Comparison of ENCODE assay signal across 2 cellular contexts in the genomic region with DNA sequence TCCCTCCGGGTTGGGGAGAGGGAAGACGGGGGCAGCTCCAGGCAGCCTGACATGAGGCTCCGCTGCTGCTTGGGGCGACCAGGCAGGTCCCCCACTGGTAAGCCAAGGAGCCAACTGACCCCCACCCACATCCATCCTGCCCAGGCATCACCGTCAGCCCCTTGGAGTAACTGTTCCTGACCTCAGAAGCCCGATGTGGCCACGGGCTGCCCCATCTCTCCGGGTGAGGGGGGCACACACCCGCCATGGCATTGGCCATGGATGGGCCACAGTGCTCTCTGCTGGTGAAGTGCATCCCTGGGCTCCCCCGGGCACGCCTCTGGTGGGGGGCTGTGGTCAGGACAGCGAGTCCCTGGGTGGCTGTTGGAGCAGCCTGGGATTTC.
A peak's percentile ranks its signal among the peaks of the same experiment; 100 is the strongest.
TF ChIP-seq lines count a peak whose summit lies in the region.

No MANE protein-coding gene starts in this region.

TF ChIP-seq in GM23338, 12 proteins besides CTCF, POLR2A, EP300 and RAD21 (continued from another document and continues in another):
- TF ChIP-seq, protein P1, sequence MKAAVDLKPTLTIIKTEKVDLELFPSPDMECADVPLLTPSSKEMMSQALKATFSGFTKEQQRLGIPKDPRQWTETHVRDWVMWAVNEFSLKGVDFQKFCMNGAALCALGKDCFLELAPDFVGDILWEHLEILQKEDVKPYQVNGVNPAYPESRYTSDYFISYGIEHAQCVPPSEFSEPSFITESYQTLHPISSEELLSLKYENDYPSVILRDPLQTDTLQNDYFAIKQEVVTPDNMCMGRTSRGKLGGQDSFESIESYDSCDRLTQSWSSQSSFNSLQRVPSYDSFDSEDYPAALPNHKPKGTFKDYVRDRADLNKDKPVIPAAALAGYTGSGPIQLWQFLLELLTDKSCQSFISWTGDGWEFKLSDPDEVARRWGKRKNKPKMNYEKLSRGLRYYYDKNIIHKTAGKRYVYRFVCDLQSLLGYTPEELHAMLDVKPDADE (IDR thresholded peaks at IDR 0.05): no peak
- TF ChIP-seq EZH2 (IDR thresholded peaks at IDR 0.05; ENCODE audit: low read depth, unreplicated experiment): no peak
- TF ChIP-seq EZH2phosphoT487 (IDR thresholded peaks at IDR 0.05; ENCODE audit: unreplicated experiment): no peak
- TF ChIP-seq ZNF114 (CRISPR knock-in tag; IDR thresholded peaks at IDR 0.05): no peak
- TF ChIP-seq POLR2AphosphoS5 (IDR thresholded peaks at IDR 0.05; ENCODE audit: low read depth): no peak
- no peak for TF ChIP-seq STAT1 (IDR thresholded peaks at IDR 0.05; ENCODE audit: unreplicated experiment)
- TF ChIP-seq, protein P2, sequence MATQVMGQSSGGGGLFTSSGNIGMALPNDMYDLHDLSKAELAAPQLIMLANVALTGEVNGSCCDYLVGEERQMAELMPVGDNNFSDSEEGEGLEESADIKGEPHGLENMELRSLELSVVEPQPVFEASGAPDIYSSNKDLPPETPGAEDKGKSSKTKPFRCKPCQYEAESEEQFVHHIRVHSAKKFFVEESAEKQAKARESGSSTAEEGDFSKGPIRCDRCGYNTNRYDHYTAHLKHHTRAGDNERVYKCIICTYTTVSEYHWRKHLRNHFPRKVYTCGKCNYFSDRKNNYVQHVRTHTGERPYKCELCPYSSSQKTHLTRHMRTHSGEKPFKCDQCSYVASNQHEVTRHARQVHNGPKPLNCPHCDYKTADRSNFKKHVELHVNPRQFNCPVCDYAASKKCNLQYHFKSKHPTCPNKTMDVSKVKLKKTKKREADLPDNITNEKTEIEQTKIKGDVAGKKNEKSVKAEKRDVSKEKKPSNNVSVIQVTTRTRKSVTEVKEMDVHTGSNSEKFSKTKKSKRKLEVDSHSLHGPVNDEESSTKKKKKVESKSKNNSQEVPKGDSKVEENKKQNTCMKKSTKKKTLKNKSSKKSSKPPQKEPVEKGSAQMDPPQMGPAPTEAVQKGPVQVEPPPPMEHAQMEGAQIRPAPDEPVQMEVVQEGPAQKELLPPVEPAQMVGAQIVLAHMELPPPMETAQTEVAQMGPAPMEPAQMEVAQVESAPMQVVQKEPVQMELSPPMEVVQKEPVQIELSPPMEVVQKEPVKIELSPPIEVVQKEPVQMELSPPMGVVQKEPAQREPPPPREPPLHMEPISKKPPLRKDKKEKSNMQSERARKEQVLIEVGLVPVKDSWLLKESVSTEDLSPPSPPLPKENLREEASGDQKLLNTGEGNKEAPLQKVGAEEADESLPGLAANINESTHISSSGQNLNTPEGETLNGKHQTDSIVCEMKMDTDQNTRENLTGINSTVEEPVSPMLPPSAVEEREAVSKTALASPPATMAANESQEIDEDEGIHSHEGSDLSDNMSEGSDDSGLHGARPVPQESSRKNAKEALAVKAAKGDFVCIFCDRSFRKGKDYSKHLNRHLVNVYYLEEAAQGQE (IDR thresholded peaks at IDR 0.05; ENCODE audit: unreplicated experiment): no peak
- TF ChIP-seq NANOG (IDR thresholded peaks at IDR 0.05; ENCODE audit: borderline replicate concordance): no peak
- TF ChIP-seq, protein P3, sequence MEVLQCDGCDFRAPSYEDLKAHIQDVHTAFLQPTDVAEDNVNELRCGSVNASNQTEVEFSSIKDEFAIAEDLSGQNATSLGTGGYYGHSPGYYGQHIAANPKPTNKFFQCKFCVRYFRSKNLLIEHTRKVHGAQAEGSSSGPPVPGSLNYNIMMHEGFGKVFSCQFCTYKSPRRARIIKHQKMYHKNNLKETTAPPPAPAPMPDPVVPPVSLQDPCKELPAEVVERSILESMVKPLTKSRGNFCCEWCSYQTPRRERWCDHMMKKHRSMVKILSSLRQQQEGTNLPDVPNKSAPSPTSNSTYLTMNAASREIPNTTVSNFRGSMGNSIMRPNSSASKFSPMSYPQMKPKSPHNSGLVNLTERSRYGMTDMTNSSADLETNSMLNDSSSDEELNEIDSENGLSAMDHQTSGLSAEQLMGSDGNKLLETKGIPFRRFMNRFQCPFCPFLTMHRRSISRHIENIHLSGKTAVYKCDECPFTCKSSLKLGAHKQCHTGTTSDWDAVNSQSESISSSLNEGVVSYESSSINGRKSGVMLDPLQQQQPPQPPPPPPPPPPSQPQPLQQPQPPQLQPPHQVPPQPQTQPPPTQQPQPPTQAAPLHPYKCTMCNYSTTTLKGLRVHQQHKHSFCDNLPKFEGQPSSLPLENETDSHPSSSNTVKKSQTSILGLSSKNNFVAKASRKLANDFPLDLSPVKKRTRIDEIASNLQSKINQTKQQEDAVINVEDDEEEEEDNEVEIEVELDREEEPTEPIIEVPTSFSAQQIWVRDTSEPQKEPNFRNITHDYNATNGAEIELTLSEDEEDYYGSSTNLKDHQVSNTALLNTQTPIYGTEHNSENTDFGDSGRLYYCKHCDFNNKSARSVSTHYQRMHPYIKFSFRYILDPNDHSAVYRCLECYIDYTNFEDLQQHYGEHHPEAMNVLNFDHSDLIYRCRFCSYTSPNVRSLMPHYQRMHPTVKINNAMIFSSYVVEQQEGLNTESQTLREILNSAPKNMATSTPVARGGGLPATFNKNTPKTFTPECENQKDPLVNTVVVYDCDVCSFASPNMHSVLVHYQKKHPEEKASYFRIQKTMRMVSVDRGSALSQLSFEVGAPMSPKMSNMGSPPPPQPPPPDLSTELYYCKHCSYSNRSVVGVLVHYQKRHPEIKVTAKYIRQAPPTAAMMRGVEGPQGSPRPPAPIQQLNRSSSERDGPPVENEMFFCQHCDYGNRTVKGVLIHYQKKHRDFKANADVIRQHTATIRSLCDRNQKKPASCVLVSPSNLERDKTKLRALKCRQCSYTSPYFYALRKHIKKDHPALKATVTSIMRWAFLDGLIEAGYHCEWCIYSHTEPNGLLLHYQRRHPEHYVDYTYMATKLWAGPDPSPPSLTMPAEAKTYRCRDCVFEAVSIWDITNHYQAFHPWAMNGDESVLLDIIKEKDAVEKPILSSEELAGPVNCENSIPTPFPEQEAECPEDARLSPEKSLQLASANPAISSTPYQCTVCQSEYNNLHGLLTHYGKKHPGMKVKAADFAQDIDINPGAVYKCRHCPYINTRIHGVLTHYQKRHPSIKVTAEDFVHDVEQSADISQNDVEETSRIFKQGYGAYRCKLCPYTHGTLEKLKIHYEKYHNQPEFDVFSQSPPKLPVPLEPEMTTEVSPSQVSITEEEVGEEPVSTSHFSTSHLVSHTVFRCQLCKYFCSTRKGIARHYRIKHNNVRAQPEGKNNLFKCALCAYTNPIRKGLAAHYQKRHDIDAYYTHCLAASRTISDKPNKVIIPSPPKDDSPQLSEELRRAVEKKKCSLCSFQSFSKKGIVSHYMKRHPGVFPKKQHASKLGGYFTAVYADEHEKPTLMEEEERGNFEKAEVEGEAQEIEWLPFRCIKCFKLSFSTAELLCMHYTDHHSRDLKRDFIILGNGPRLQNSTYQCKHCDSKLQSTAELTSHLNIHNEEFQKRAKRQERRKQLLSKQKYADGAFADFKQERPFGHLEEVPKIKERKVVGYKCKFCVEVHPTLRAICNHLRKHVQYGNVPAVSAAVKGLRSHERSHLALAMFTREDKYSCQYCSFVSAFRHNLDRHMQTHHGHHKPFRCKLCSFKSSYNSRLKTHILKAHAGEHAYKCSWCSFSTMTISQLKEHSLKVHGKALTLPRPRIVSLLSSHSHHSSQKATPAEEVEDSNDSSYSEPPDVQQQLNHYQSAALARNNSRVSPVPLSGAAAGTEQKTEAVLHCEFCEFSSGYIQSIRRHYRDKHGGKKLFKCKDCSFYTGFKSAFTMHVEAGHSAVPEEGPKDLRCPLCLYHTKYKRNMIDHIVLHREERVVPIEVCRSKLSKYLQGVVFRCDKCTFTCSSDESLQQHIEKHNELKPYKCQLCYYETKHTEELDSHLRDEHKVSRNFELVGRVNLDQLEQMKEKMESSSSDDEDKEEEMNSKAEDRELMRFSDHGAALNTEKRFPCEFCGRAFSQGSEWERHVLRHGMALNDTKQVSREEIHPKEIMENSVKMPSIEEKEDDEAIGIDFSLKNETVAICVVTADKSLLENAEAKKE (CRISPR knock-in tag; IDR thresholded peaks at IDR 0.05): no peak
- no peak for TF ChIP-seq ZNF331 (CRISPR knock-in tag; IDR thresholded peaks at IDR 0.05; ENCODE audit: low read depth)

TF ChIP-seq in HepG2, 621 proteins besides CTCF, POLR2A, EP300 and RAD21 (continued from another document):
- TF ChIP-seq, protein P4, sequence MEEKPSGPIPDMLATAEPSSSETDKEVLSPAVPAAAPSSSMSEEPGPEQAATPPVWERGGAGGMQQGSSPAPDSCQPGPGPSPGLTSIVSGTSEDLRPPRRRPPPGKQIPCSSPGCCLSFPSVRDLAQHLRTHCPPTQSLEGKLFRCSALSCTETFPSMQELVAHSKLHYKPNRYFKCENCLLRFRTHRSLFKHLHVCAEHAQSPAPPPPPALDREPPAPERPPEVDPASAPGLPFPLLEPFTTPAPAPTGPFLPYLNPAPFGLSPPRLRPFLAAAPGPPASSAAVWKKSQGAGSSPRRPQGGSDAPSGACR (CRISPR knock-in tag; IDR thresholded peaks at IDR 0.05): no peak
- TF ChIP-seq GTF3A (CRISPR knock-in tag; conservative IDR thresholded peaks at IDR 0.05): no peak
- no peak for TF ChIP-seq RELA (CRISPR knock-in tag; IDR thresholded peaks at IDR 0.05)
- no peak for TF ChIP-seq ZNF883 (CRISPR knock-in tag; IDR thresholded peaks at IDR 0.05; ENCODE audit: not compliant biosample characterization)
- TF ChIP-seq, protein P5, sequence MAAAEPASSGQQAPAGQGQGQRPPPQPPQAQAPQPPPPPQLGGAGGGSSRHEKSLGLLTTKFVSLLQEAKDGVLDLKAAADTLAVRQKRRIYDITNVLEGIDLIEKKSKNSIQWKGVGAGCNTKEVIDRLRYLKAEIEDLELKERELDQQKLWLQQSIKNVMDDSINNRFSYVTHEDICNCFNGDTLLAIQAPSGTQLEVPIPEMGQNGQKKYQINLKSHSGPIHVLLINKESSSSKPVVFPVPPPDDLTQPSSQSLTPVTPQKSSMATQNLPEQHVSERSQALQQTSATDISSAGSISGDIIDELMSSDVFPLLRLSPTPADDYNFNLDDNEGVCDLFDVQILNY (CRISPR knock-in tag; conservative IDR thresholded peaks at IDR 0.05): no peak
- TF ChIP-seq, protein P6, sequence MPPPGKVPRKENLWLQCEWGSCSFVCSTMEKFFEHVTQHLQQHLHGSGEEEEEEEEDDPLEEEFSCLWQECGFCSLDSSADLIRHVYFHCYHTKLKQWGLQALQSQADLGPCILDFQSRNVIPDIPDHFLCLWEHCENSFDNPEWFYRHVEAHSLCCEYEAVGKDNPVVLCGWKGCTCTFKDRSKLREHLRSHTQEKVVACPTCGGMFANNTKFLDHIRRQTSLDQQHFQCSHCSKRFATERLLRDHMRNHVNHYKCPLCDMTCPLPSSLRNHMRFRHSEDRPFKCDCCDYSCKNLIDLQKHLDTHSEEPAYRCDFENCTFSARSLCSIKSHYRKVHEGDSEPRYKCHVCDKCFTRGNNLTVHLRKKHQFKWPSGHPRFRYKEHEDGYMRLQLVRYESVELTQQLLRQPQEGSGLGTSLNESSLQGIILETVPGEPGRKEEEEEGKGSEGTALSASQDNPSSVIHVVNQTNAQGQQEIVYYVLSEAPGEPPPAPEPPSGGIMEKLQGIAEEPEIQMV (CRISPR knock-in tag; IDR thresholded peaks at IDR 0.05; ENCODE audit: low read depth): no peak
- no peak for TF ChIP-seq ZNF17 (CRISPR knock-in tag; IDR thresholded peaks at IDR 0.05)
- 0 out of 2 replicates have a peak, but pooled peaks have one; percentile 9 for TF ChIP-seq ZNF768 (CRISPR knock-in tag; IDR thresholded peaks at IDR 0.05)
- TF ChIP-seq, protein P7, sequence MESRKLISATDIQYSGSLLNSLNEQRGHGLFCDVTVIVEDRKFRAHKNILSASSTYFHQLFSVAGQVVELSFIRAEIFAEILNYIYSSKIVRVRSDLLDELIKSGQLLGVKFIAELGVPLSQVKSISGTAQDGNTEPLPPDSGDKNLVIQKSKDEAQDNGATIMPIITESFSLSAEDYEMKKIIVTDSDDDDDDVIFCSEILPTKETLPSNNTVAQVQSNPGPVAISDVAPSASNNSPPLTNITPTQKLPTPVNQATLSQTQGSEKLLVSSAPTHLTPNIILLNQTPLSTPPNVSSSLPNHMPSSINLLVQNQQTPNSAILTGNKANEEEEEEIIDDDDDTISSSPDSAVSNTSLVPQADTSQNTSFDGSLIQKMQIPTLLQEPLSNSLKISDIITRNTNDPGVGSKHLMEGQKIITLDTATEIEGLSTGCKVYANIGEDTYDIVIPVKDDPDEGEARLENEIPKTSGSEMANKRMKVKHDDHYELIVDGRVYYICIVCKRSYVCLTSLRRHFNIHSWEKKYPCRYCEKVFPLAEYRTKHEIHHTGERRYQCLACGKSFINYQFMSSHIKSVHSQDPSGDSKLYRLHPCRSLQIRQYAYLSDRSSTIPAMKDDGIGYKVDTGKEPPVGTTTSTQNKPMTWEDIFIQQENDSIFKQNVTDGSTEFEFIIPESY (CRISPR knock-in tag; IDR thresholded peaks at IDR 0.05): peak; percentile 59; the same call in 1 of the 2 replicates
- TF ChIP-seq, protein P8, sequence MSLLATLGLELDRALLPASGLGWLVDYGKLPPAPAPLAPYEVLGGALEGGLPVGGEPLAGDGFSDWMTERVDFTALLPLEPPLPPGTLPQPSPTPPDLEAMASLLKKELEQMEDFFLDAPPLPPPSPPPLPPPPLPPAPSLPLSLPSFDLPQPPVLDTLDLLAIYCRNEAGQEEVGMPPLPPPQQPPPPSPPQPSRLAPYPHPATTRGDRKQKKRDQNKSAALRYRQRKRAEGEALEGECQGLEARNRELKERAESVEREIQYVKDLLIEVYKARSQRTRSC (CRISPR knock-in tag; IDR thresholded peaks at IDR 0.05; ENCODE audit: low read depth): no peak
- no peak for TF ChIP-seq RXRB (CRISPR knock-in tag; IDR thresholded peaks at IDR 0.05; ENCODE audit: borderline replicate concordance)
- TF ChIP-seq, protein P9, sequence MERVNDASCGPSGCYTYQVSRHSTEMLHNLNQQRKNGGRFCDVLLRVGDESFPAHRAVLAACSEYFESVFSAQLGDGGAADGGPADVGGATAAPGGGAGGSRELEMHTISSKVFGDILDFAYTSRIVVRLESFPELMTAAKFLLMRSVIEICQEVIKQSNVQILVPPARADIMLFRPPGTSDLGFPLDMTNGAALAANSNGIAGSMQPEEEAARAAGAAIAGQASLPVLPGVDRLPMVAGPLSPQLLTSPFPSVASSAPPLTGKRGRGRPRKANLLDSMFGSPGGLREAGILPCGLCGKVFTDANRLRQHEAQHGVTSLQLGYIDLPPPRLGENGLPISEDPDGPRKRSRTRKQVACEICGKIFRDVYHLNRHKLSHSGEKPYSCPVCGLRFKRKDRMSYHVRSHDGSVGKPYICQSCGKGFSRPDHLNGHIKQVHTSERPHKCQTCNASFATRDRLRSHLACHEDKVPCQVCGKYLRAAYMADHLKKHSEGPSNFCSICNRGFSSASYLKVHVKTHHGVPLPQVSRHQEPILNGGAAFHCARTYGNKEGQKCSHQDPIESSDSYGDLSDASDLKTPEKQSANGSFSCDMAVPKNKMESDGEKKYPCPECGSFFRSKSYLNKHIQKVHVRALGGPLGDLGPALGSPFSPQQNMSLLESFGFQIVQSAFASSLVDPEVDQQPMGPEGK (CRISPR knock-in tag; IDR thresholded peaks at IDR 0.05): peak; percentile 38; the same call in 1 of the 2 replicates
- TF ChIP-seq IKZF4 (CRISPR knock-in tag; IDR thresholded peaks at IDR 0.05; ENCODE audit: borderline replicate concordance, low read depth, not compliant biosample characterization): no peak
- TF ChIP-seq, protein P10, sequence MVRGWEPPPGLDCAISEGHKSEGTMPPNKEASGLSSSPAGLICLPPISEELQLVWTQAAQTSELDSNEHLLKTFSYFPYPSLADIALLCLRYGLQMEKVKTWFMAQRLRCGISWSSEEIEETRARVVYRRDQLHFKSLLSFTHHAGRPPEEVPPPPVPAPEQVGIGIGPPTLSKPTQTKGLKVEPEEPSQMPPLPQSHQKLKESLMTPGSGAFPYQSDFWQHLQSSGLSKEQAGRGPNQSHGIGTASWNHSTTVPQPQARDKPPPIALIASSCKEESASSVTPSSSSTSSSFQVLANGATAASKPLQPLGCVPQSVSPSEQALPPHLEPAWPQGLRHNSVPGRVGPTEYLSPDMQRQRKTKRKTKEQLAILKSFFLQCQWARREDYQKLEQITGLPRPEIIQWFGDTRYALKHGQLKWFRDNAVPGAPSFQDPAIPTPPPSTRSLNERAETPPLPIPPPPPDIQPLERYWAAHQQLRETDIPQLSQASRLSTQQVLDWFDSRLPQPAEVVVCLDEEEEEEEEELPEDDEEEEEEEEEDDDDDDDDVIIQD (CRISPR knock-in tag; IDR thresholded peaks at IDR 0.05; ENCODE audit: low read depth): no peak
- TF ChIP-seq, protein P11, sequence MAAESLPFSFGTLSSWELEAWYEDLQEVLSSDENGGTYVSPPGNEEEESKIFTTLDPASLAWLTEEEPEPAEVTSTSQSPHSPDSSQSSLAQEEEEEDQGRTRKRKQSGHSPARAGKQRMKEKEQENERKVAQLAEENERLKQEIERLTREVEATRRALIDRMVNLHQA (CRISPR knock-in tag; IDR thresholded peaks at IDR 0.05): no peak
- no peak for TF ChIP-seq ZNF850 (CRISPR knock-in tag; conservative IDR thresholded peaks at IDR 0.05)
